ENCODE assay signal across 1 cellular context in genomic region chr6:125747589-125748533, GRCh38.
TF ChIP-seq lines count a peak whose summit lies in the region.

No MANE protein-coding gene starts in this region.

TF ChIP-seq in HEK293, 187 proteins besides CTCF, POLR2A, EP300 and RAD21 (continued from another document and continues in another):
- TF ChIP-seq ZNF704 (tag by site-specific recombination; IDR thresholded peaks at IDR 0.05) (no peak), ZNF114 (tag by site-specific recombination; IDR thresholded peaks at IDR 0.05) (no peak), ZNF514 (tag by site-specific recombination; IDR thresholded peaks at IDR 0.05) (no peak), ZNF19 (tag by site-specific recombination; IDR thresholded peaks at IDR 0.05; ENCODE audit: low read depth) (no peak), ZNF335 (tag by site-specific recombination; conservative IDR thresholded peaks at IDR 0.05) (peak; percentile 50), ZNF248 (tag by site-specific recombination; IDR thresholded peaks at IDR 0.05) (no peak), ZNF362 (tag by site-specific recombination; IDR thresholded peaks at IDR 0.05) (no peak; the same call in 1 of the 2 replicates), KLF16 (tag by site-specific recombination; IDR thresholded peaks at IDR 0.05) (0 out of 2 replicates have a peak, but pooled peaks have one; percentile 51), ZBTB26 (tag by site-specific recombination; optimal IDR thresholded peaks at IDR 0.05) (peak; percentile 95), ZNF292 (tag by site-specific recombination; IDR thresholded peaks at IDR 0.05; ENCODE audit: borderline replicate concordance, low read depth) (no peak), ZSCAN18 (tag by site-specific recombination; IDR thresholded peaks at IDR 0.05) (no peak), ZFP3 (tag by site-specific recombination; IDR thresholded peaks at IDR 0.05; ENCODE audit: low read depth) (no peak), ZNF16 (tag by site-specific recombination; IDR thresholded peaks at IDR 0.05; ENCODE audit: low read depth) (no peak), MYNN (tag by site-specific recombination; IDR thresholded peaks at IDR 0.05; ENCODE audit: borderline replicate concordance) (no peak), ZNF239 (tag by site-specific recombination; IDR thresholded peaks at IDR 0.05) (no peak), ZNF624 (tag by site-specific recombination; IDR thresholded peaks at IDR 0.05) (no peak), PRDM4 (tag by site-specific recombination; IDR thresholded peaks at IDR 0.05) (peak; percentile 28; the same call in 1 of the 2 replicates), BCL6B (tag by site-specific recombination; IDR thresholded peaks at IDR 0.05) (no peak), SP2 (tag by site-specific recombination; IDR thresholded peaks at IDR 0.05) (peak; percentile 78), ZNF701 (tag by site-specific recombination; IDR thresholded peaks at IDR 0.05) (no peak), ZNF146 (tag by site-specific recombination; IDR thresholded peaks at IDR 0.05) (no peak), ZNF561 (tag by site-specific recombination; IDR thresholded peaks at IDR 0.05; ENCODE audit: borderline replicate concordance) (peak; percentile 24; the same call in 1 of the 2 replicates), ZNF549 (tag by site-specific recombination; IDR thresholded peaks at IDR 0.05) (no peak), ZBTB49 (tag by site-specific recombination; IDR thresholded peaks at IDR 0.05; ENCODE audit: low read depth) (no peak), ZNF394 (tag by site-specific recombination; IDR thresholded peaks at IDR 0.05; ENCODE audit: borderline replicate concordance) (0 out of 2 replicates have a peak, but pooled peaks have one; percentile 15), ZNF169 (tag by site-specific recombination; IDR thresholded peaks at IDR 0.05) (no peak), YY1 (tag by site-specific recombination; IDR thresholded peaks at IDR 0.05) (no peak), ZSCAN5A (tag by site-specific recombination; IDR thresholded peaks at IDR 0.05) (no peak), ZNF132 (tag by site-specific recombination; IDR thresholded peaks at IDR 0.05; ENCODE audit: borderline replicate concordance) (no peak), ZNF37A (tag by site-specific recombination; IDR thresholded peaks at IDR 0.05) (no peak), ZNF843 (tag by site-specific recombination; IDR thresholded peaks at IDR 0.05) (peak; percentile 20; the same call in 1 of the 2 replicates), ZNF518A (tag by site-specific recombination; conservative IDR thresholded peaks at IDR 0.05; ENCODE audit: low read depth) (no peak), ZSCAN4 (tag by site-specific recombination; IDR thresholded peaks at IDR 0.05) (no peak), KLF7 (tag by site-specific recombination; IDR thresholded peaks at IDR 0.05; ENCODE audit: borderline replicate concordance) (no peak), ZNF596 (tag by site-specific recombination; IDR thresholded peaks at IDR 0.05) (0 out of 2 replicates have a peak, but pooled peaks have one; percentile 11), WT1 (tag by site-specific recombination; IDR thresholded peaks at IDR 0.05) (peak; percentile 7; the same call in 1 of the 2 replicates), SCRT2 (tag by site-specific recombination; IDR thresholded peaks at IDR 0.05) (no peak), ZNF221 (tag by site-specific recombination; IDR thresholded peaks at IDR 0.05; ENCODE audit: borderline replicate concordance) (no peak), EGR2 (tag by site-specific recombination; IDR thresholded peaks at IDR 0.05; ENCODE audit: low read depth) (no peak)
